In genomic region chr6:47310131-47310480, GRCh38 we compare ENCODE assay signal across 8 cellular contexts. TPM values are rescaled to one million over a fixed set of nuclear protein-coding genes. Genes with fewer than 3 reads are reported as not detected.
A peak's percentile ranks its signal among the peaks of the same experiment; 100 is the strongest.
DNase-seq lines count a peak whose midpoint lies in the region; ATAC-seq lines count a peak whose summit lies in the region.

No MANE protein-coding gene starts in this region.

- peak; percentile 2 for ATAC-seq in HG02884 (IDR thresholded peaks at IDR 0.05; ENCODE audit: unreplicated experiment)
- ATAC-seq in HG03025 (IDR thresholded peaks at IDR 0.05; ENCODE audit: low FRiP score, unreplicated experiment) = no peak

- peaks cover 5 to 16% (median 11%) of the 10 kb centered on the region in 3 donors for H3K4me1 Mint-ChIP-seq in CD8-positive, alpha-beta memory T cell
- peaks cover 16% of the 10 kb centered on the region for H3K4me1 Mint-ChIP-seq in activated T-helper 1 cell treated with anti-CD3 and anti-CD28 coated beads, Interleukin-12 subunit alpha, Interleukin-12 subunit beta, Interleukin-2, Interleukin-4 antibody, amounts not matched to agents 30 ng/mL and 10 ng/mL and 1 ng/mL, durations not matched to agents 14 hours and 24 hours and 36 hours (ENCODE audit: low read depth)

- DNase-seq in CD8-positive, alpha-beta memory T cell = no peak
- no peak for DNase-seq in activated T-helper 1 cell treated with anti-CD3 and anti-CD28 coated beads, Interleukin-12 subunit alpha, Interleukin-12 subunit beta, Interleukin-2, Interleukin-4 antibody, amounts not matched to agents 30 ng/mL and 10 ng/mL and 1 ng/mL, durations not matched to agents 14 hours and 24 hours and 36 hours (ENCODE audit: low spot score)
- DNase-seq in NCI-H1436 treated with DMSO at 0.1 percent for 48 hours (lab: John Stamatoyannopoulos, UW) (no peak), cerebellar cortex (ENCODE audit: low spot score) (no peak), NCI-H446 (lab: John Stamatoyannopoulos, UW) (no peak)

- H3K27me3 ChIP-seq in CD8-positive, alpha-beta memory T cell (ENCODE audit: insufficient read depth, low read length, poor library complexity, severe bottlenecking) = peaks cover 22% of the 10 kb centered on the region
- H3K27me3 ChIP-seq in muscle layer of duodenum (ENCODE audit: low read depth, low read length) = no peaks in the 10 kb centered on the region

- POLR2A ChIA-PET in CD8-positive, alpha-beta memory T cell (lab: Charles Lee) = no interaction called here

- no peak overlapping the region for H3K27ac Mint-ChIP-seq in CD8-positive, alpha-beta memory T cell
- H3K27ac Mint-ChIP-seq in activated T-helper 1 cell treated with anti-CD3 and anti-CD28 coated beads, Interleukin-12 subunit alpha, Interleukin-12 subunit beta, Interleukin-2, Interleukin-4 antibody, amounts not matched to agents 30 ng/mL and 10 ng/mL and 1 ng/mL, durations not matched to agents 14 hours and 24 hours and 36 hours = no peak overlapping the region

- no peak overlapping the region for H3K27ac ChIP-seq in CD8-positive, alpha-beta memory T cell (ENCODE audit: low read depth, low read length)
- no peak overlapping the region for H3K27ac ChIP-seq in muscle layer of duodenum (ENCODE audit: low read length)

- no peaks in the 10 kb centered on the region for H3K4me1 ChIP-seq in CD8-positive, alpha-beta memory T cell (ENCODE audit: insufficient read depth, low read length)
- H3K4me1 ChIP-seq in muscle layer of duodenum (ENCODE audit: control insufficient read depth in 1 of 2, insufficient read depth in 2 of 2, low read length in 2 of 2) = peaks cover 0 to 18% of the 10 kb centered on the region in 2 donors

- no peaks in the 10 kb centered on the region for H3K9me3 ChIP-seq in CD8-positive, alpha-beta memory T cell (ENCODE audit: low read length)
- H3K9me3 ChIP-seq in muscle layer of duodenum (ENCODE audit: control insufficient read depth in 1 of 2, low read length in 2 of 2) = no peaks in the 10 kb centered on the region

- CTCF ChIA-PET in CD8-positive, alpha-beta memory T cell (lab: Charles Lee) = interaction anchor here (1.5 kb wide), 1 partner anchor 9 kb away, joined by 3 read pairs; no protein-coding TSS in a partner anchor

- peak overlapping the region; percentile 1 to 75 (median 60) for H3K4me3 Mint-ChIP-seq in CD8-positive, alpha-beta memory T cell
- H3K4me3 Mint-ChIP-seq in activated T-helper 1 cell treated with anti-CD3 and anti-CD28 coated beads, Interleukin-12 subunit alpha, Interleukin-12 subunit beta, Interleukin-2, Interleukin-4 antibody, amounts not matched to agents 30 ng/mL and 10 ng/mL and 1 ng/mL, durations not matched to agents 14 hours and 24 hours and 36 hours = peak overlapping the region; percentile 68

- intact Hi-C loops in activated T-helper 1 cell treated with anti-CD3 and anti-CD28 coated beads, Interleukin-12 subunit alpha, Interleukin-12 subunit beta, Interleukin-2, Interleukin-4 antibody, amounts not matched to agents 30 ng/mL and 10 ng/mL and 1 ng/mL, durations not matched to agents 14 hours and 24 hours and 36 hours (cut with micrococcal nuclease) = loop anchor here (1.0 to 2.0 kb wide), 3 partner anchors 169 to 1089 kb away; no protein-coding TSS in a partner anchor

- H3K4me3 ChIP-seq in CD8-positive, alpha-beta memory T cell (ENCODE audit: low read length) = no peak overlapping the region
- H3K4me3 ChIP-seq in muscle layer of duodenum (ENCODE audit: low read depth in 1 of 2, low read length in 2 of 2) = peak overlapping the region; percentile 67 to 94

- H3K36me3 Mint-ChIP-seq in CD8-positive, alpha-beta memory T cell = peaks cover 0 to 1% (median 0%) of the 10 kb centered on the region in 3 donors
- peaks cover 2% of the 10 kb centered on the region for H3K36me3 Mint-ChIP-seq in activated T-helper 1 cell treated with anti-CD3 and anti-CD28 coated beads, Interleukin-12 subunit alpha, Interleukin-12 subunit beta, Interleukin-2, Interleukin-4 antibody, amounts not matched to agents 30 ng/mL and 10 ng/mL and 1 ng/mL, durations not matched to agents 14 hours and 24 hours and 36 hours (ENCODE audit: low read depth)

- no peaks in the 10 kb centered on the region for H3K36me3 ChIP-seq in CD8-positive, alpha-beta memory T cell (ENCODE audit: insufficient read depth, low read length)
- H3K36me3 ChIP-seq in muscle layer of duodenum (ENCODE audit: control insufficient read depth in 1 of 2, insufficient read depth in 2 of 2, low read length in 2 of 2) = no peaks in the 10 kb centered on the region

- H3K9me3 Mint-ChIP-seq in CD8-positive, alpha-beta memory T cell = peaks cover 0 to 5% (median 2%) of the 10 kb centered on the region in 5 donors
- H3K9me3 Mint-ChIP-seq in activated T-helper 1 cell treated with anti-CD3 and anti-CD28 coated beads, Interleukin-12 subunit alpha, Interleukin-12 subunit beta, Interleukin-2, Interleukin-4 antibody, amounts not matched to agents 30 ng/mL and 10 ng/mL and 1 ng/mL, durations not matched to agents 14 hours and 24 hours and 36 hours = no peaks in the 10 kb centered on the region

- peaks cover 27 to 83% of the 10 kb centered on the region in 2 donors for H3K27me3 Mint-ChIP-seq in CD8-positive, alpha-beta memory T cell
- peaks cover 52% of the 10 kb centered on the region for H3K27me3 Mint-ChIP-seq in activated T-helper 1 cell treated with anti-CD3 and anti-CD28 coated beads, Interleukin-12 subunit alpha, Interleukin-12 subunit beta, Interleukin-2, Interleukin-4 antibody, amounts not matched to agents 30 ng/mL and 10 ng/mL and 1 ng/mL, durations not matched to agents 14 hours and 24 hours and 36 hours (ENCODE audit: insufficient read depth)

RNA-seq across cellular contexts. Expression of gene TNFRSF21, which starts 0.4 kb away (rescaled TPM):
- total RNA-seq in CD8-positive, alpha-beta memory T cell = 1 to 10 TPM; 1.7 to 1.8 TPM
- 0.06 TPM for polyA plus RNA-seq in CD8-positive, alpha-beta memory T cell
- total RNA-seq in activated T-helper 1 cell treated with anti-CD3 and anti-CD28 coated beads, Interleukin-12 subunit alpha, Interleukin-12 subunit beta, Interleukin-2, Interleukin-4 antibody, amounts not matched to agents 30 ng/mL and 10 ng/mL and 1 ng/mL, durations not matched to agents 14 hours and 24 hours and 36 hours = 3.5 and 4.2 TPM in 2 replicates
